In the genomic region with DNA sequence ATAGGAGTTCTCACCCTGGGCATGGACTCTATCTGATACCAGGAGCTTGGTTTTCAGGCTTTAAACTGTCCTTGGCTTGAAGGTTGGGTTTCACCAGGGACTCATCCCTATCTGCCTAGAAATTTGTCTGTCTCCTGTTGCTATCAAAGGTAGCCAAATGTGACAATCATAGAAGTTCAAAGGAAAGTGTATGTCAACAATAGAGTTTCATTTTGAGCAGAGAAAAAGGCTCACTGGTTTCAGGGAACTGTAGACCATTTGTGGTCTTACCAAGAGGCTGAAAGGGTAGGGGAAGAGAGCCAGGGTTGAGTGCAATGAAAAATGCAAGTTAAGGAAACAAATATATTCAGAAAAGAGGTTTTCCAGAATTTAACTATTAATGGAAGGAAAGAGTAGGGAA, we compare ENCODE assay signal across 27 cellular contexts.
"Had no signal": no experiment of that assay in that cellular context is flagged by ENCODE, and none has a peak within 500 bp of the region (broad histone marks: within the 10 kb centered on the region; RNA-seq: fewer than 3 reads in every experiment).

No MANE protein-coding gene starts in this region.

- ATAC-seq: foreskin keratinocyte; heart right ventricle; left cardiac atrium; mucosa of descending colon; natural killer cell treated with Interleukin-12 subunit alpha and Interleukin-12 subunit beta and Interleukin-15 and Interleukin-18, amount 100 ng/mL, for 72 hours; sciatic nerve; stimulated activated naive CD8-positive, alpha-beta T cell treated with anti-CD3 and anti-CD28 coated beads, Interleukin-15, Interleukin-2, amounts not matched to agents 100 U/mL and 50 U/mL, for 24 hours had no signal

- H3K36me3 ChIP-seq: esophagus muscularis mucosa, heart right ventricle, left ventricle myocardium inferior, neutrophil, tibial artery had no signal

- H3K9me3 ChIP-seq: esophagus muscularis mucosa, mucosa of descending colon, neutrophil, testis, tibial artery had no signal

- H2AFZ ChIP-seq: parathyroid adenoma had no signal

- H3K27ac ChIP-seq: esophagus muscularis mucosa, foreskin keratinocyte, heart right ventricle, left ventricle myocardium inferior, neutrophil, parathyroid adenoma, testis, tibial artery had no signal

- H3K27me3 ChIP-seq: esophagus muscularis mucosa, foreskin keratinocyte, heart right ventricle, neutrophil, testis, tibial artery had no signal

- DNase-seq: effector CD8-positive, alpha-beta T cell; endodermal cell; foreskin keratinocyte; glutamatergic neuron; heart right ventricle; hippocampal formation; left cardiac atrium; left ventricle myocardium inferior; mucosa of descending colon; naive B cell; stimulated activated CD4-positive, alpha-beta T cell treated with anti-CD3 and anti-CD28 coated beads, Interleukin-12 subunit alpha, Interleukin-12 subunit beta, amount 100 ng/mL, for 4 hours; stimulated activated CD4-positive, alpha-beta T cell treated with anti-CD3 and anti-CD28 coated beads, Interleukin-1b, Interleukin-23, amount 100 ng/mL, for 48 hours; stimulated activated CD4-positive, alpha-beta T cell treated with anti-CD3 and anti-CD28 coated beads, Interleukin-4, amount 100 ng/mL, for 1 hour; stimulated activated CD8-positive, alpha-beta memory T cell treated with anti-CD3 and anti-CD28 coated beads, Interleukin-4, amount 100 ng/mL, for 48 hours; stimulated activated naive CD8-positive, alpha-beta T cell treated with anti-CD3 and anti-CD28 coated beads, Interleukin-15, Interleukin-2, amounts not matched to agents 100 U/mL and 50 U/mL, for 24 hours; substantia nigra; testis; tibial artery had no signal

- H3K4me1 ChIP-seq: foreskin keratinocyte, parathyroid adenoma had no signal

- H3K9ac ChIP-seq: parathyroid adenoma had no signal

- FAIRE-seq: colon, islet of Langerhans had no signal

- H3K4me3 ChIP-seq: esophagus muscularis mucosa, heart right ventricle, left ventricle myocardium inferior, lung, mucosa of descending colon, smooth muscle cell, testis, tibial artery had no signal

- H3K79me2 ChIP-seq: parathyroid adenoma had no signal

- H3K4me2 ChIP-seq: smooth muscle cell had no signal
